22 cellular contexts compared by ENCODE assay signal in the genomic region with DNA sequence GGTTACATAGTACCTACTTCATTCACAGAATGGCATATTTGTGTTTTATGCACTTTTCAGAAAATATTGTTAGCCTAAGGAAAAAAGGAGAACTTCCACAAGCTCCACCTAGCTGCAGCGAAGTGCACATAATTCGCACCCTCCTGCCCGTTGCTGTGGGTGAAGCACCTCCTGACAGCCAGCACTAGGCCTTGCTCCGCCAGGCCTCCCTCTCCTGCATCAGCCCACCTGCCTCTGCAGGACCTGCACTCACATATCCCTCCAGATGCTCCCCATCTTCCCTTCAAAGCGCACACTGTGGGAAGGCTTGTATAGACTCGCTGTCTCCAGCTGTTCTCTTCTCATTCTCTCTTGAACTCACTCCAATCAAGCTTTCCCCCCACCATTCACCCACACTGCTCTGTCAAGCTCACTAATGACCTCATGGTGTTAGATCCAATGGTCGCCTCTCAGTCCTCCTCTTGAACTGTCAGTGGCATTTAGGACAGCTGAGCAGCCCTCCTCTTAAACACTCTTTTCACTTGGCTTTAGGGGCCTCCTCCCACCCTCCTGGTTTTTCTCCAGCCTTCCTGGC. TPM values are rescaled to one million over a fixed set of nuclear protein-coding genes. Genes with fewer than 3 reads are reported as not detected.
DNase-seq lines count a peak whose midpoint lies in the region; ATAC-seq, FAIRE-seq and TF ChIP-seq lines count a peak whose summit lies in the region.
"Had no signal": no experiment of that assay in that cellular context is flagged by ENCODE, and none has a peak within 500 bp of the region (broad histone marks: within the 10 kb centered on the region; RNA-seq: fewer than 3 reads in every experiment).

No MANE protein-coding gene starts in this region.

- in situ Hi-C loops in GM12878 (cut with MboI) = no loop called here

- no peak for FAIRE-seq in GM12878 (lab: Jason Lieb, UNC)
- FAIRE-seq: frontal cortex, RCC 7860 had no signal

- no peak for ATAC-seq in activated CD8-positive, alpha-beta memory T cell treated with anti-CD3 and anti-CD28 coated beads, Interleukin-2, amount 10 ng/mL, durations not matched to agents 7 days and 5 days
- ATAC-seq in GM12878 (no peak), GM21367 (IDR thresholded peaks at IDR 0.05; ENCODE audit: unreplicated experiment) (no peak), HG03280 (IDR thresholded peaks at IDR 0.05; ENCODE audit: unreplicated experiment) (no peak), HG02970 (IDR thresholded peaks at IDR 0.05; ENCODE audit: low FRiP score, unreplicated experiment) (no peak)
- ATAC-seq: effector memory CD8-positive, alpha-beta T cell had no signal

- H3K36me3 ChIP-seq in Loucy (ENCODE audit: insufficient read depth, low read length) = no peaks in the 10 kb centered on the region
- H3K36me3 ChIP-seq in GM12878 (ENCODE audit: control insufficient read depth in 2 of 2, insufficient read depth in 2 of 2, low read length in 1 of 2) = no peaks in the 10 kb centered on the region
- H3K36me3 ChIP-seq: thoracic aorta had no signal

- SMC1A ChIA-PET in GM12878 (lab: Charles Lee; ENCODE audit: uncharacterized antibody, unreplicated experiment) = interaction anchor here (1.0 to 7.6 kb wide), 4 partner anchors 24 to 256 kb away, joined by 3 to 42 read pairs (median 6); no protein-coding TSS in a partner anchor

- H3K27ac Mint-ChIP-seq in activated CD8-positive, alpha-beta memory T cell treated with anti-CD3 and anti-CD28 coated beads, Interleukin-2, amount 10 ng/mL, durations not matched to agents 7 days and 5 days = no peak overlapping the region
- H3K27ac Mint-ChIP-seq: activated naive CD4-positive, alpha-beta T cell treated with anti-CD3 and anti-CD28 coated beads, Interleukin-2, amount 50 U/mL, for 24 hours; CD8-positive, alpha-beta memory T cell; effector memory CD8-positive, alpha-beta T cell had no signal

- no peak overlapping the region for H3K4me2 ChIP-seq in Loucy (ENCODE audit: low read depth, low read length, poor library complexity, severe bottlenecking)
- no peak overlapping the region for H3K4me2 ChIP-seq in GM12878 (ENCODE audit: control insufficient read depth, insufficient read depth)

- intact Hi-C loops in GM12878 (cut with micrococcal nuclease; ENCODE audit: unreplicated experiment) = no loop called here

- no TSS peak for BruUV-seq in GM12878 (replicated peaks; lab: Mats Ljungman, UMichigan)

- no peaks in the 10 kb centered on the region for H3K9me3 ChIP-seq in Loucy (ENCODE audit: insufficient read depth, low read depth, low read length)
- H3K9me3 ChIP-seq in GM12878 (replicated peaks; ENCODE audit: control insufficient read depth, insufficient read depth, low read length) = no peaks in the 10 kb centered on the region; the same call in 2 of the 3 replicates
- H3K9me3 ChIP-seq: thoracic aorta had no signal

- no peak overlapping the region for H3K9ac ChIP-seq in Loucy (ENCODE audit: low read depth, low read length, poor library complexity, severe bottlenecking)
- no peak overlapping the region for H3K9ac ChIP-seq in GM12878 (ENCODE audit: control insufficient read depth, insufficient read depth, low read length)

- no peak overlapping the region for H3K27ac ChIP-seq in GM12878 (ENCODE audit: control insufficient read depth, insufficient read depth)
- H3K27ac ChIP-seq: thoracic aorta had no signal

- H3K4me1 ChIP-seq in Loucy (ENCODE audit: insufficient read depth, low read length, poor library complexity, severe bottlenecking) (no peaks in the 10 kb centered on the region), GM12878 (ENCODE audit: control insufficient read depth, insufficient read depth, low read length) (peaks cover 18% of the 10 kb centered on the region)

- H3K79me2 ChIP-seq in Loucy (ENCODE audit: insufficient read depth, low read length) = no peaks in the 10 kb centered on the region
- peaks cover 33% of the 10 kb centered on the region for H3K79me2 ChIP-seq in GM12878 (ENCODE audit: control insufficient read depth, insufficient read depth, low read length)

- H3K9me2 ChIP-seq in Loucy (replicated peaks; ENCODE audit: low read depth, low read length) = no peaks in the 10 kb centered on the region

- RAD21 ChIA-PET in GM12878 (lab: Charles Lee; ENCODE audit: unreplicated experiment) = interaction anchor here (1.1 to 4.5 kb wide), 2 partner anchors 9 to 197 kb away, joined by 3 to 36 read pairs; no protein-coding TSS in a partner anchor

- H3K27me3 Mint-ChIP-seq in activated CD8-positive, alpha-beta memory T cell treated with anti-CD3 and anti-CD28 coated beads, Interleukin-2, amount 10 ng/mL, durations not matched to agents 7 days and 5 days = peaks cover 58% of the 10 kb centered on the region

- no peak for TF ChIP-seq POLR2A in GM12878 (IDR thresholded peaks at IDR 0.05; ENCODE audit: low read depth, low read length)

- H2AFZ ChIP-seq in Loucy (ENCODE audit: low read length) (no peak overlapping the region), GM12878 (ENCODE audit: control insufficient read depth, low read depth, low read length) (no peak overlapping the region)

- H3F3A ChIP-seq in Loucy (ENCODE audit: low read depth) = no peaks in the 10 kb centered on the region

- CTCF ChIA-PET in activated CD8-positive, alpha-beta memory T cell treated with anti-CD3 and anti-CD28 coated beads, Interleukin-2, amount 10 ng/mL, durations not matched to agents 7 days and 5 days (lab: Charles Lee) = interaction anchor here (1.5 to 2.5 kb wide), 4 partner anchors 13 to 1847 kb away, joined by 3 to 9 read pairs (median 5); no protein-coding TSS in a partner anchor
- CTCF ChIA-PET in GM12878 (lab: Yijun Ruan, JAX) = interaction anchor here (1.0 to 7.5 kb wide), 7 partner anchors 9 to 198 kb away, joined by 3 to 74 read pairs (median 4); no protein-coding TSS in a partner anchor

- TF ChIP-seq EP300 in GM12878 (IDR thresholded peaks at IDR 0.05; ENCODE audit: borderline replicate concordance in 1 of 2, control insufficient read depth in 1 of 2, low read depth in 2 of 2, low read length in 2 of 2) = no peak

- no peak overlapping the region for H3K4me3 Mint-ChIP-seq in activated CD8-positive, alpha-beta memory T cell treated with anti-CD3 and anti-CD28 coated beads, Interleukin-2, amount 10 ng/mL, durations not matched to agents 7 days and 5 days
- H3K4me3 Mint-ChIP-seq: activated naive CD4-positive, alpha-beta T cell treated with anti-CD3 and anti-CD28 coated beads, Interleukin-2, amount 50 U/mL, for 24 hours; effector memory CD8-positive, alpha-beta T cell had no signal

- POLR2A ChIA-PET in GM12878 (lab: Charles Lee) = interaction anchor here (1.2 kb wide), 1 partner anchor 13 kb away, joined by 14 read pairs; no protein-coding TSS in a partner anchor

- no peaks in the 10 kb centered on the region for H3K9me3 Mint-ChIP-seq in activated CD8-positive, alpha-beta memory T cell treated with anti-CD3 and anti-CD28 coated beads, Interleukin-2, amount 10 ng/mL, durations not matched to agents 7 days and 5 days (ENCODE audit: low read depth)
- H3K9me3 Mint-ChIP-seq: activated naive CD4-positive, alpha-beta T cell treated with anti-CD3 and anti-CD28 coated beads, Interleukin-2, amount 50 U/mL, for 24 hours; CD8-positive, alpha-beta memory T cell; effector memory CD8-positive, alpha-beta T cell had no signal

- TF ChIP-seq CTCF in Loucy (conservative IDR thresholded peaks at IDR 0.05; ENCODE audit: low read length) (peak; percentile 17; the same call in 1 of the 2 replicates), GM12878 (IDR thresholded peaks at IDR 0.05 in 2 of 3, conservative IDR thresholded peaks at IDR 0.05 in 1 of 3; ENCODE audit: control insufficient read depth in 2 of 3, extremely low read depth in 1 of 3, insufficient read depth in 1 of 3, low read depth in 3 of 3, low read length in 3 of 3) (peak; percentile 6 to 17 (median 16); a peak in 1 of 6 replicates), retinal pigment epithelial cell (conservative IDR thresholded peaks at IDR 0.05; ENCODE audit: low read depth, low read length) (peak; percentile 16)

- no peak for TF ChIP-seq RAD21 in GM12878 (IDR thresholded peaks at IDR 0.05; ENCODE audit: insufficient read depth, low read depth, low read length)

- H3K4me1 Mint-ChIP-seq in activated CD8-positive, alpha-beta memory T cell treated with anti-CD3 and anti-CD28 coated beads, Interleukin-2, amount 10 ng/mL, durations not matched to agents 7 days and 5 days = peaks cover 3% of the 10 kb centered on the region

- no peaks in the 10 kb centered on the region for H3K27me3 ChIP-seq in Loucy (ENCODE audit: insufficient read depth, low read length, poor library complexity, severe bottlenecking)
- no peaks in the 10 kb centered on the region for H3K27me3 ChIP-seq in GM12878 (replicated peaks in 1 of 2; ENCODE audit: control insufficient read depth in 2 of 2, insufficient read depth in 2 of 2, low read length in 1 of 2)

- WGBS in GM12878 (ENCODE audit: insufficient coverage, insufficient replicate concordance, low lambda C conversion rate, missing lambda C conversion rate) = 77% methylated on average over 7 of the region's 7 CpGs

- H3K4me3 ChIP-seq in Loucy (ENCODE audit: low read length, poor library complexity, severe bottlenecking) = no peak overlapping the region
- no peak overlapping the region for H3K4me3 ChIP-seq in GM12878
- H3K4me3 ChIP-seq in retinal pigment epithelial cell (ENCODE audit: low read length) = no peak overlapping the region
- H3K4me3 ChIP-seq: thoracic aorta had no signal

- DNase-seq in activated CD8-positive, alpha-beta memory T cell treated with anti-CD3 and anti-CD28 coated beads, Interleukin-2, amount 10 ng/mL, durations not matched to agents 7 days and 5 days = peak; percentile 36
- no peak for DNase-seq in activated CD8-positive, alpha-beta memory T cell treated with anti-CD3 and anti-CD28 coated beads for 24 hours
- DNase-seq in GM12878 (ENCODE audit: low read depth, low spot score) (no peak), retinal pigment epithelial cell (ENCODE audit: low read depth) (no peak)
- DNase-seq: activated CD4-positive, alpha-beta T cell treated with anti-CD3 and anti-CD28 coated beads for 1 hour; activated CD8-positive, alpha-beta memory T cell treated with anti-CD3 and anti-CD28 coated beads, Interleukin-2, amount 50 U/mL, for 48 hours; CD8-positive, alpha-beta memory T cell; effector memory CD8-positive, alpha-beta T cell; KG1; NCI-H187; NCI-H526 treated with DMSO at 0.1 percent for 48 hours; stimulated activated CD4-positive, alpha-beta T cell treated with anti-CD3 and anti-CD28 coated beads, Interleukin-1b, Interleukin-23, amount 100 ng/mL, for 48 hours had no signal

- H3K36me3 Mint-ChIP-seq in activated CD8-positive, alpha-beta memory T cell treated with anti-CD3 and anti-CD28 coated beads, Interleukin-2, amount 10 ng/mL, durations not matched to agents 7 days and 5 days = no peaks in the 10 kb centered on the region
- H3K36me3 Mint-ChIP-seq: CD8-positive, alpha-beta memory T cell had no signal

- H4K20me1 ChIP-seq in Loucy (ENCODE audit: insufficient read depth, low read length, poor library complexity, severe bottlenecking) (no peaks in the 10 kb centered on the region), GM12878 (ENCODE audit: control insufficient read depth, insufficient read depth) (no peaks in the 10 kb centered on the region)

RNA-seq across cellular contexts. Expression of gene GRID1, which starts 20.7 kb away (rescaled TPM):
- not detected for total RNA-seq in activated CD8-positive, alpha-beta memory T cell treated with anti-CD3 and anti-CD28 coated beads, Interleukin-2, amount 10 ng/mL, durations not matched to agents 7 days and 5 days
- total RNA-seq in GM12878 (2013; cell fraction: nucleolus; rRNA removed) = 3.4 and 3.5 TPM in 2 replicates
- total RNA-seq in GM12878 (2014; rRNA removed) (0.11 and 0.23 TPM in 2 replicates), GM12878 (2014; rRNA removed; fragmentation: Illumina TruSeq; extraction: Trizol) (0.04 and 0.05 TPM in 2 replicates), GM12878 (2021) (0.08 TPM in 1 of 2 replicates, not detected in the other)
- polyA plus RNA-seq in GM12878 (2011; ENCODE audit: low read depth) = 0.12 TPM
- polyA plus RNA-seq in GM12878 (2011; rRNA removed) (0.29 and 0.62 TPM in 2 replicates), GM12878 (2014; fragmentation: Illumina TruSeq; extraction: Trizol) (0.05 TPM in 1 of 2 replicates, not detected in the other), GM12878 (2014; fragmentation: Nextera tagmentation; extraction: Ambion mirVana) (not detected), GM12878 (2014; rRNA removed) (0.04 and 0.05 TPM in 2 replicates), GM12878 (2016; fragmentation: Nextera tagmentation; extraction: Ambion mirVana) (not detected)
- 0.46 and 0.59 TPM in 2 replicates for polyA plus RNA-seq in GM12878 (2011; cell fraction: cytosol; rRNA removed)
- polyA plus RNA-seq in GM12878 (2011; cell fraction: nucleus; rRNA removed) = 0.97 and 1.3 TPM in 2 replicates
- 0.28 and 0.35 TPM in 2 replicates for polyA plus RNA-seq in GM12878 (2012)
- polyA minus RNA-seq in GM12878 (2011; rRNA and poly(A)+ RNA removed) = 2.4 TPM in 2 replicates
- 0.31 and 0.80 TPM in 2 replicates for polyA minus RNA-seq in GM12878 (2011; cell fraction: cytosol; rRNA and poly(A)+ RNA removed)
- polyA minus RNA-seq in GM12878 (2011; cell fraction: nucleus; rRNA and poly(A)+ RNA removed) = 3.1 and 3.7 TPM in 2 replicates
- total RNA-seq: A673; CD8-positive, alpha-beta memory T cell; T-helper 1 cell treated with Interleukin-12 subunit alpha and Interleukin-12 subunit beta and Interleukin-4 antibody, amounts not matched to agents 30 ng/mL and 1 ng/mL, for 36 hours had no signal
- polyA plus RNA-seq: CD8-positive, alpha-beta memory T cell had no signal
